In genomic region chr1:208249300-208249699, GRCh38 we compare ENCODE assay signal across 21 cellular contexts.
"Had no signal": no experiment of that assay in that cellular context is flagged by ENCODE, and none has a peak within 500 bp of the region (broad histone marks: within the 10 kb centered on the region; RNA-seq: fewer than 3 reads in every experiment).

No MANE protein-coding gene starts in this region.

- ATAC-seq: foreskin keratinocyte; left colon; left ventricle myocardium superior; psoas muscle; right lobe of liver; stimulated activated naive B cell treated with anti-CD40 and anti-IgM and Interleukin-4, amounts not matched to agents 10 μg/mL and 1 μg/mL and 100 μg/mL, for 72 hours had no signal

- H3K9me3 Mint-ChIP-seq: naive B cell; nephron; stimulated activated naive B cell treated with anti-CD40 and anti-IgM and Interleukin-4, amounts not matched to agents 10 μg/mL and 1 μg/mL and 100 μg/mL, for 72 hours; type B pancreatic cell had no signal

- H3K27me3 ChIP-seq: right lobe of liver, stomach had no signal

- H3K36me3 Mint-ChIP-seq: naive B cell; stimulated activated naive B cell treated with anti-CD40 and anti-IgM and Interleukin-4, amounts not matched to agents 10 μg/mL and 1 μg/mL and 100 μg/mL, for 72 hours; type B pancreatic cell had no signal

- H3K36me3 ChIP-seq: neutrophil, right lobe of liver, spleen, stomach, thoracic aorta had no signal

- H3K9me3 ChIP-seq: neutrophil, psoas muscle, right lobe of liver, spleen, stomach, thoracic aorta had no signal

- H3K4me3 ChIP-seq: lung, psoas muscle, right lobe of liver, spleen, stomach, thoracic aorta had no signal

- DNase-seq: cortex of kidney; erythroblast; foreskin keratinocyte; left colon; left ventricle myocardium superior; mesenchymal stem cell; naive B cell; psoas muscle; retina; right lobe of liver; spleen; stimulated activated CD4-positive, alpha-beta T cell treated with anti-CD3 and anti-CD28 coated beads, Interleukin-15, amount 100 ng/mL, for 24 hours; stimulated activated CD4-positive, alpha-beta T cell treated with anti-CD3 and anti-CD28 coated beads, Interleukin-1b, Interleukin-23, amount 100 ng/mL, for 48 hours; stimulated activated CD4-positive, alpha-beta T cell treated with anti-CD3 and anti-CD28 coated beads, Interleukin-4, amount 100 ng/mL, for 4 hours; stimulated activated naive B cell treated with anti-CD40 and anti-IgM and Interleukin-4, amounts not matched to agents 10 μg/mL and 1 μg/mL and 100 μg/mL, for 72 hours; stomach had no signal

- H3K4me3 Mint-ChIP-seq: naive B cell; nephron; stimulated activated naive B cell treated with anti-CD40 and anti-IgM and Interleukin-4, amounts not matched to agents 10 μg/mL and 1 μg/mL and 100 μg/mL, for 72 hours; type B pancreatic cell had no signal

- H3K27ac Mint-ChIP-seq: naive B cell; stimulated activated naive B cell treated with anti-CD40 and anti-IgM and Interleukin-4, amounts not matched to agents 10 μg/mL and 1 μg/mL and 100 μg/mL, for 72 hours; type B pancreatic cell had no signal

- H3K4me1 ChIP-seq: foreskin keratinocyte, psoas muscle had no signal

- H3K27ac ChIP-seq: foreskin keratinocyte, neutrophil, psoas muscle, right lobe of liver, spleen, stomach, thoracic aorta had no signal
